14 cellular contexts compared by ENCODE assay signal in genomic region chr21:43824250-43824882, GRCh38. TPM values are rescaled to one million over a fixed set of nuclear protein-coding genes. Genes with fewer than 3 reads are reported as not detected.
DNase-seq lines count a peak whose midpoint lies in the region; ATAC-seq and TF ChIP-seq lines count a peak whose summit lies in the region.
"Had no signal": no experiment of that assay in that cellular context is flagged by ENCODE, and none has a peak within 500 bp of the region (broad histone marks: within the 10 kb centered on the region; RNA-seq: fewer than 3 reads in every experiment).

No MANE protein-coding gene starts in this region.

- no peaks in the 10 kb centered on the region for H3K9me3 ChIP-seq in fibroblast of lung (ENCODE audit: control insufficient read depth, insufficient read depth, low read depth, low read length)
- no peaks in the 10 kb centered on the region for H3K9me3 ChIP-seq in Karpas-422 (ENCODE audit: low read length)
- no peaks in the 10 kb centered on the region for H3K9me3 ChIP-seq in upper lobe of right lung
- H3K9me3 ChIP-seq: HAP-1 had no signal

- H3K4me1 ChIP-seq in fibroblast of lung (ENCODE audit: control insufficient read depth, extremely low read depth, insufficient read depth, low read length) (no peaks in the 10 kb centered on the region), Karpas-422 (ENCODE audit: low read length) (no peaks in the 10 kb centered on the region), upper lobe of right lung (no peaks in the 10 kb centered on the region)
- H3K4me1 ChIP-seq: HAP-1 had no signal

- H3K4me3 ChIP-seq in fibroblast of lung (replicated peaks in 1 of 4; ENCODE audit: control extremely low read depth in 1 of 4, insufficient read depth in 1 of 4, low read depth in 3 of 4, low read length in 4 of 4), result no peak overlapping the region
- H3K4me3 ChIP-seq in Karpas-422 (ENCODE audit: low read length), result no peak overlapping the region
- H3K4me3 ChIP-seq in upper lobe of right lung, result no peak overlapping the region
- H3K4me3 ChIP-seq: GM12878, HAP-1 had no signal

- H3K4me2 ChIP-seq in fibroblast of lung (ENCODE audit: extremely low read depth, insufficient read depth, low read length) (no peak overlapping the region), Karpas-422 (ENCODE audit: low read depth, low read length, poor library complexity, severe bottlenecking) (no peak overlapping the region)
- H3K4me2 ChIP-seq: KMS-11 had no signal

- H3K9me2 ChIP-seq in Karpas-422 (replicated peaks; ENCODE audit: insufficient read depth, low read length), result no peaks in the 10 kb centered on the region

- H3K27me3 ChIP-seq in fibroblast of lung (ENCODE audit: control insufficient read depth, insufficient read depth, low read length) (no peaks in the 10 kb centered on the region), Karpas-422 (ENCODE audit: low read length) (no peaks in the 10 kb centered on the region), upper lobe of right lung (peaks cover 11% of the 10 kb centered on the region)

- TF ChIP-seq CTCF in fibroblast of lung (conservative IDR thresholded peaks at IDR 0.05 in 1 of 2, IDR thresholded peaks at IDR 0.05 in 1 of 2; ENCODE audit: low read depth in 1 of 2, low read length in 2 of 2), result no peak
- no peak for TF ChIP-seq CTCF in upper lobe of right lung (IDR thresholded peaks at IDR 0.05)

- H3K79me2 ChIP-seq in fibroblast of lung (ENCODE audit: control insufficient read depth, insufficient read depth, low read length), result no peaks in the 10 kb centered on the region
- H3K79me2 ChIP-seq in Karpas-422 (ENCODE audit: low read length), result no peaks in the 10 kb centered on the region

- intact Hi-C loops in sciatic nerve (cut with DNase I), result no loop called here
- intact Hi-C loops in upper lobe of right lung (cut with DNase I), result no loop called here

- H3K9ac ChIP-seq in fibroblast of lung (ENCODE audit: insufficient read depth, low read length) (no peak overlapping the region), Karpas-422 (ENCODE audit: low read length) (no peak overlapping the region)
- H3K9ac ChIP-seq: KMS-11 had no signal

- DNase-seq in ELR (ENCODE audit: low read depth) (peak; percentile 38), RKO (ENCODE audit: low spot score) (peak; percentile 30), fibroblast of lung (ENCODE audit: low read depth in 2 of 2) (peak; percentile 33 to 62), sciatic nerve (ENCODE audit: low spot score) (peak; percentile 38), Karpas-422 (no peak), upper lobe of right lung (no peak), NOMO-1 treated with dmso at 0.1 percent for 144 hours (lab: John Stamatoyannopoulos, UW; ENCODE audit: unreplicated experiment) (no peak)
- DNase-seq: activated CD4-positive, alpha-beta T cell treated with anti-CD3 and anti-CD28 coated beads, Interleukin-2, amount 10 ng/mL, durations not matched to agents 24 days and 14 days; activated gamma-delta T cell; Calu3 had no signal

- H2AFZ ChIP-seq in fibroblast of lung (ENCODE audit: low read length) (no peak overlapping the region), Karpas-422 (ENCODE audit: low read length) (no peak overlapping the region)

- H3K27ac ChIP-seq in fibroblast of lung (ENCODE audit: insufficient read depth, low read length) (no peak overlapping the region), Karpas-422 (ENCODE audit: low read length) (no peak overlapping the region), upper lobe of right lung (no peak overlapping the region)
- H3K27ac ChIP-seq: KMS-11 had no signal

- H3K36me3 ChIP-seq in fibroblast of lung (ENCODE audit: control insufficient read depth, insufficient read depth, low read length) (no peaks in the 10 kb centered on the region), Karpas-422 (ENCODE audit: insufficient read depth, low read length) (no peaks in the 10 kb centered on the region), upper lobe of right lung (no peaks in the 10 kb centered on the region)
- H3K36me3 ChIP-seq: HAP-1 had no signal

- ATAC-seq in sciatic nerve (no peak), upper lobe of right lung (no peak), HG02763 (IDR thresholded peaks at IDR 0.05; ENCODE audit: unreplicated experiment) (no peak)
- ATAC-seq: GM12878 had no signal

- H4K20me1 ChIP-seq in fibroblast of lung (ENCODE audit: control insufficient read depth, extremely low read depth, insufficient read depth, low read length) (no peaks in the 10 kb centered on the region), Karpas-422 (ENCODE audit: insufficient read depth, low read depth, low read length) (no peaks in the 10 kb centered on the region)

RNA-seq across cellular contexts. Expression of gene RRP1, which starts 35.0 kb away (rescaled TPM):
- total RNA-seq in fibroblast of lung (12.7 and 14.4 TPM in 2 replicates), sciatic nerve (17.8 TPM), upper lobe of right lung (19.0 TPM)
- polyA plus RNA-seq in fibroblast of lung, result 8.6 and 14.0 TPM in 2 replicates
- 16.9 and 26.7 TPM in 2 replicates for polyA plus RNA-seq in fibroblast of lung (2012)
- 15.7 and 56.9 TPM in 2 replicates for polyA minus RNA-seq in fibroblast of lung (ENCODE audit: low replicate concordance)
- 26.2 and 28.8 TPM in 2 replicates for total RNA-seq in Karpas-422 (2014; rRNA removed; shearing (Covaris generic); ENCODE audit: low replicate concordance)

RNA-seq across cellular contexts. Expression of gene AGPAT3, which starts 40.7 kb away (rescaled TPM):
- total RNA-seq in fibroblast of lung, result 28.8 and 44.9 TPM in 2 replicates
- polyA plus RNA-seq in fibroblast of lung, result 29.4 and 39.0 TPM in 2 replicates
- polyA plus RNA-seq in fibroblast of lung (2012), result 42.0 and 55.7 TPM in 2 replicates
- polyA minus RNA-seq in fibroblast of lung (ENCODE audit: low replicate concordance), result 58.7 and 118 TPM in 2 replicates
- total RNA-seq in sciatic nerve, result 51.8 TPM
- total RNA-seq in Karpas-422 (2014; rRNA removed; shearing (Covaris generic); ENCODE audit: low replicate concordance), result 29.0 and 42.2 TPM in 2 replicates
- 86.0 TPM for total RNA-seq in upper lobe of right lung

RNA-seq across cellular contexts. Expression of gene CSTB, which starts 48.3 kb away (rescaled TPM):
- total RNA-seq in fibroblast of lung, result 9.8 and 24.8 TPM in 2 replicates
- 72.5 and 120 TPM in 2 replicates for polyA plus RNA-seq in fibroblast of lung
- polyA plus RNA-seq in fibroblast of lung (2012), result 94.6 and 141 TPM in 2 replicates
- 22.9 and 26.3 TPM in 2 replicates for polyA minus RNA-seq in fibroblast of lung (ENCODE audit: low replicate concordance)
- 52.1 TPM for total RNA-seq in sciatic nerve
- 17.6 and 28.0 TPM in 2 replicates for total RNA-seq in Karpas-422 (2014; rRNA removed; shearing (Covaris generic); ENCODE audit: low replicate concordance)
- total RNA-seq in upper lobe of right lung, result 148 TPM

Comparison
In these comparisons a context has a peak if more than half of its experiments do, and no peak if none do; other contexts are left out.
1. DNase-seq: peak in ELR (single experiment), RKO (single experiment), fibroblast of lung (2 of 2) and sciatic nerve (single experiment); none in Karpas-422 (single experiment), upper lobe of right lung (single experiment) and NOMO-1 treated with dmso at 0.1 percent for 144 hours (single experiment).